11 cellular contexts compared by ENCODE assay signal in genomic region chr5:67166886-67167285, GRCh38. TPM values are rescaled to one million over a fixed set of nuclear protein-coding genes. Genes with fewer than 3 reads are reported as not detected.
A peak's percentile ranks its signal among the peaks of the same experiment; 100 is the strongest.
DNase-seq lines count a peak whose midpoint lies in the region; ATAC-seq and TF ChIP-seq lines count a peak whose summit lies in the region.
"Had no signal": no experiment of that assay in that cellular context is flagged by ENCODE, and none has a peak within 500 bp of the region (broad histone marks: within the 10 kb centered on the region; RNA-seq: fewer than 3 reads in every experiment).

No MANE protein-coding gene starts in this region.

- H3K4me1 ChIP-seq in right atrium auricular region (peaks cover 0 to 14% of the 10 kb centered on the region in 2 donors), uterus (no peaks in the 10 kb centered on the region)

- H3K27ac ChIP-seq in right atrium auricular region, result peak overlapping the region; percentile 79 to 80
- peak overlapping the region; percentile 54 to 59 for H3K27ac ChIP-seq in uterus

- TF ChIP-seq CTCF in right atrium auricular region (IDR thresholded peaks at IDR 0.05) (no peak), MCF 10A (IDR thresholded peaks at IDR 0.05; ENCODE audit: unreplicated experiment) (no peak), uterus (IDR thresholded peaks at IDR 0.05) (no peak)

- H3K4me1 Mint-ChIP-seq in MCF 10A (ENCODE audit: insufficient read depth, unreplicated experiment) (no peaks in the 10 kb centered on the region), naive B cell (peaks cover 14 to 35% (median 21%) of the 10 kb centered on the region in 3 donors)

- DNase-seq in right atrium auricular region (ENCODE audit: low spot score) (no peak), left cardiac atrium (no peak), MCF 10A (ENCODE audit: unreplicated experiment) (no peak), naive B cell (no peak), uterus (no peak), NCI-H2107 (lab: John Stamatoyannopoulos, UW) (no peak)
- DNase-seq in stimulated activated CD4-positive, alpha-beta T cell treated with anti-CD3 and anti-CD28 coated beads, Interleukin-4, amount 100 ng/mL, for 1 hour, result no peak

- ATAC-seq in left cardiac atrium (no peak), naive B cell (ENCODE audit: low read depth in 2 of 2) (no peak), GM19324 (IDR thresholded peaks at IDR 0.05; ENCODE audit: low FRiP score, unreplicated experiment) (no peak)

- no peak overlapping the region for H3K4me3 Mint-ChIP-seq in MCF 10A (ENCODE audit: unreplicated experiment)
- H3K4me3 Mint-ChIP-seq in naive B cell, result peak overlapping the region; percentile 77 to 93 (median 87)

- H3K36me3 ChIP-seq in right atrium auricular region, result peaks cover 59% of the 10 kb centered on the region
- H3K36me3 ChIP-seq in uterus, result no peaks in the 10 kb centered on the region
- H3K36me3 ChIP-seq: MG63 had no signal

- peaks cover 50% of the 10 kb centered on the region for H3K36me3 Mint-ChIP-seq in MCF 10A (ENCODE audit: insufficient read depth, unreplicated experiment)
- H3K36me3 Mint-ChIP-seq in naive B cell, result no peaks in the 10 kb centered on the region

- BruUV-seq in MCF 10A (replicated peaks; lab: Mats Ljungman, UMichigan), result no TSS peak

- TF ChIP-seq POLR2A in uterus (IDR thresholded peaks at IDR 0.05), result no peak

- POLR2A ChIA-PET in MCF 10A (lab: Yijun Ruan, JAX), result interaction anchor here (0.7 to 4.4 kb wide), 3 partner anchors 40 to 1060 kb away, joined by 4 to 45 read pairs (median 6); no protein-coding TSS in a partner anchor

- no peaks in the 10 kb centered on the region for H3K9me3 ChIP-seq in right atrium auricular region
- no peaks in the 10 kb centered on the region for H3K9me3 ChIP-seq in uterus
- H3K9me3 ChIP-seq: MG63 had no signal

- H3K27me3 Mint-ChIP-seq in MCF 10A (ENCODE audit: insufficient read depth, unreplicated experiment) (no peaks in the 10 kb centered on the region), naive B cell (no peaks in the 10 kb centered on the region)

- H3K9me3 Mint-ChIP-seq in MCF 10A (ENCODE audit: unreplicated experiment), result no peaks in the 10 kb centered on the region
- H3K9me3 Mint-ChIP-seq in naive B cell, result no peaks in the 10 kb centered on the region

- H3K4me3 ChIP-seq in right atrium auricular region (peak overlapping the region in 1 of 2 donors; percentile 33), uterus (no peak overlapping the region)

- intact Hi-C loops in left cardiac atrium (cut with DNase I), result loop anchor here in 1 of 2 donors (2.0 kb wide), 1 partner anchor 42 kb away; no protein-coding TSS in a partner anchor
- intact Hi-C loops in MCF 10A (cut with micrococcal nuclease), result loop anchor here (1.0 to 2.0 kb wide), 2 partner anchors 42 to 1106 kb away; no protein-coding TSS in a partner anchor
- intact Hi-C loops in uterus (cut with DNase I; ENCODE audit: low total_unique reads), result no loop called here

- no peaks in the 10 kb centered on the region for H3K27me3 ChIP-seq in right atrium auricular region
- no peaks in the 10 kb centered on the region for H3K27me3 ChIP-seq in uterus
- H3K27me3 ChIP-seq: MG63 had no signal

- CTCF ChIA-PET in MCF 10A (lab: Yijun Ruan, JAX), result interaction anchor here (0.5 to 11.3 kb wide), 19 partner anchors 8 to 1727 kb away, joined by 3 to 220 read pairs (median 3); no protein-coding TSS in a partner anchor

- H3K27ac Mint-ChIP-seq in MCF 10A (ENCODE audit: low read depth, unreplicated experiment) (peak overlapping the region; percentile 75), naive B cell (peak overlapping the region; percentile 60 to 96 (median 91))

RNA-seq across cellular contexts. Expression of gene CD180, which starts 29.7 kb away (rescaled TPM):
- total RNA-seq in right atrium auricular region, result 1 to 10 TPM in 1 of 2 donors, under 1 TPM in 1; 0.26 to 1.2 TPM
- total RNA-seq in left cardiac atrium, result 1 to 10 TPM in 1 of 2 donors, under 1 TPM in 1; 0.68 to 1.6 TPM
- total RNA-seq in MCF 10A (2022), result 0.07 TPM in 1 of 2 replicates, not detected in the other
- 100 to 1,000 TPM in 3 of 6 donors, 10 to 100 TPM in 3; 29.6 to 131 (median 91.3) TPM for polyA plus RNA-seq in naive B cell (ENCODE audit: low read depth in 6 of 6)
- under 1 TPM in 3 of 4 donors, not detected in 1; 0.37 to 0.83 (median 0.59) TPM for total RNA-seq in uterus
- total RNA-seq: glomerular endothelial cell, pulmonary artery endothelial cell had no signal
